Comparison of ENCODE assay signal across 9 cellular contexts in genomic region chr12:18861287-18861858, GRCh38.
DNase-seq lines count a peak whose midpoint lies in the region; ATAC-seq and TF ChIP-seq lines count a peak whose summit lies in the region.
"Had no signal": no experiment of that assay in that cellular context is flagged by ENCODE, and none has a peak within 500 bp of the region (broad histone marks: within the 10 kb centered on the region; RNA-seq: fewer than 3 reads in every experiment).

No MANE protein-coding gene starts in this region.

- no peaks in the 10 kb centered on the region for H3K27me3 ChIP-seq in spleen (replicated peaks in 1 of 7)

- WGBS in spleen, 5 donors, result 66 to 79% (median 71%) methylated on average over 3 of the region's 3 CpGs

- H3K9me3 ChIP-seq in spleen, result no peaks in the 10 kb centered on the region

- TF ChIP-seq CTCF in epithelial cell of esophagus (IDR thresholded peaks at IDR 0.05; ENCODE audit: insufficient read depth, low read depth, low read length, missing control alignments), result peak; percentile 63
- peak in 8 of 11 experiments; percentile 22 to 48 (median 30) for TF ChIP-seq CTCF in spleen (IDR thresholded peaks at IDR 0.05 in 8 of 11, conservative IDR thresholded peaks at IDR 0.05 in 3 of 11)

- H3K27ac ChIP-seq in spleen, result no peak overlapping the region

- no peaks in the 10 kb centered on the region for H3K36me3 ChIP-seq in spleen

- H3K4me1 ChIP-seq in spleen, result no peaks in the 10 kb centered on the region

- DNase-seq in NCI-H82 (lab: John Stamatoyannopoulos, UW) (peak; percentile 52), NCI-H82 treated with DMSO at 0.1 percent for 48 hours (lab: John Stamatoyannopoulos, UW; ENCODE audit: unreplicated experiment) (no peak), NCI-H226 (peak; percentile 20), epithelial cell of esophagus (ENCODE audit: low read depth) (peak; percentile 61), spleen (no peak), iPS-NIHi7 (ENCODE audit: extremely low spot score) (no peak), hypothalamus (lab: John Stamatoyannopoulos, UW) (no peak)
- DNase-seq: activated naive CD8-positive, alpha-beta T cell treated with anti-CD3 and anti-CD28 coated beads, Interleukin-2, amount 10 ng/mL, durations not matched to agents 7 days and 5 days had no signal

- intact Hi-C loops in spleen (cut with DNase I; ENCODE audit: low total_unique reads), result no loop called here

- no peak for TF ChIP-seq POLR2A in spleen (IDR thresholded peaks at IDR 0.05)

- no peak for ATAC-seq in GM18909 (IDR thresholded peaks at IDR 0.05; ENCODE audit: poor library complexity, unreplicated experiment)

- H3K4me3 ChIP-seq in epithelial cell of esophagus (ENCODE audit: low read length) (no peak overlapping the region), spleen (no peak overlapping the region)

Comparison
In these comparisons a context has a peak if more than half of its experiments do, and no peak if none do; other contexts are left out.
1. DNase-seq: peak in NCI-H82 (single experiment), NCI-H226 (single experiment) and epithelial cell of esophagus (single experiment); none in NCI-H82 treated with DMSO at 0.1 percent for 48 hours (single experiment), spleen (single experiment), iPS-NIHi7 (single experiment) and hypothalamus (0 of 51).